ENCODE assay signal across 9 cellular contexts in the genomic region with DNA sequence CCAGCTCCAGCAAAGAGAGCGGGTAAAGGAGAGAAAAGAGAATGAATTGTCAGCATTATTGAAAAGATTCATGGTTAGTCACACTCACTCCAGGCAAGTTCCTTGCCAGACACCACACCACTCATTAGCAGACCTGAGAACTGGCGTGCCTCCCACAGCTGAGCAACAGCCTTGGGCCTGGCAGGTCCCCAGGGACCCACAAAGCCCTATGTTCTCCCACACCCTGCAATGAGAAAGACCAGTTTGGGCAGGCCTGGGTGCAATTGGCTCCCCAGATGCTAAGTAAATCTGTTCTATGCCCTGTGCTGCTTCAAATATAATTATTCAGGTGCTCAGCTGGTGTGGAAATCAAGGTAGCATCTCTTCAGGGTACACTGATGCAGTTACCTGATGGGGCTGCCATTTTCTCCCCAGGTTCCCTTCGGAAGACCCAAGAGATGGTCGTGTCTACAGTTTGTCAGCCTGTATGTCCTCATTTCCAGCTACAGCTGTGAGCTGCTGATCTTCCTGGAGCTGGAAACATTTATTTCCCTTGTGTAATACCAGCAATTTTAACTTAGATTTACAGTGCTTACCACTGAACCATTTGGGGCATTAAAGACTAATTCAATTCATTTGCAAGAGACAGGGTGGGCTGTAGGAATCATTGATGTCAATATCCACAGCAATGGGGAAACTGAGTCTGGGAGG.
DNase-seq lines count a peak whose midpoint lies in the region; ATAC-seq, FAIRE-seq and TF ChIP-seq lines count a peak whose summit lies in the region.
"Had no signal": no experiment of that assay in that cellular context is flagged by ENCODE, and none has a peak within 500 bp of the region (broad histone marks: within the 10 kb centered on the region; RNA-seq: fewer than 3 reads in every experiment).

No MANE protein-coding gene starts in this region.

- no peaks in the 10 kb centered on the region for H3F3A ChIP-seq in PC-3 (ENCODE audit: low read length, unreplicated experiment)

- TF ChIP-seq POLR2A in HepG2 (IDR thresholded peaks at IDR 0.05; ENCODE audit: insufficient read depth in 1 of 2, low read depth in 2 of 2, low read length in 2 of 2) (no peak), right lobe of liver (IDR thresholded peaks at IDR 0.05) (no peak)

- no peak overlapping the region for H3K9ac ChIP-seq in HepG2 (ENCODE audit: insufficient read depth, low read depth, low read length)
- H3K9ac ChIP-seq in PC-3 (ENCODE audit: low read length): no peak overlapping the region
- no peak overlapping the region for H3K9ac ChIP-seq in colonic mucosa (ENCODE audit: low read depth in 2 of 2, low read length in 2 of 2)

- peak overlapping the region; percentile 3 for H3K27ac ChIP-seq in HepG2 (ENCODE audit: extremely low read length, insufficient read depth, low read length)
- no peak overlapping the region for H3K27ac ChIP-seq in right lobe of liver
- H3K27ac ChIP-seq in PC-3 (ENCODE audit: low read length): no peak overlapping the region; the same call in 1 of the 2 replicates
- no peak overlapping the region for H3K27ac ChIP-seq in colonic mucosa

- ATAC-seq in HepG2: 0 out of 3 replicates have a peak, but pooled peaks have one; percentile 12
- ATAC-seq in right lobe of liver: no peak
- ATAC-seq in HG03025 (IDR thresholded peaks at IDR 0.05; ENCODE audit: low FRiP score, unreplicated experiment): peak; percentile 73
- peak; percentile 31 for ATAC-seq in PC-3
- ATAC-seq in stimulated activated effector memory CD8-positive, alpha-beta T cell treated with anti-CD3 and anti-CD28 coated beads, Interleukin-12 subunit alpha, Interleukin-12 subunit beta, amount 100 ng/mL, for 72 hours: peak; percentile 94

- H3K36me3 Mint-ChIP-seq in stimulated activated effector memory CD8-positive, alpha-beta T cell treated with anti-CD3 and anti-CD28 coated beads, Interleukin-12 subunit alpha, Interleukin-12 subunit beta, amount 100 ng/mL, for 72 hours: no peaks in the 10 kb centered on the region

- CTCF ChIA-PET in HepG2 (lab: Yijun Ruan, JAX; ENCODE audit: low intra/inter-chr PET ratio, low total read pairs) (no interaction called here), PC-3 (lab: Charles Lee) (no interaction called here)

- in situ Hi-C loops in HepG2 (cut with HindIII; ENCODE audit: extremely low pct_ligation_motif_present, low pct_unique_long_range_greater_than_20kb): no loop called here

- H4K20me1 ChIP-seq in HepG2 (ENCODE audit: insufficient read depth, low read length) (no peaks in the 10 kb centered on the region), PC-3 (ENCODE audit: low read length) (no peaks in the 10 kb centered on the region)

- peak overlapping the region; percentile 2 for H3K27ac Mint-ChIP-seq in stimulated activated effector memory CD8-positive, alpha-beta T cell treated with anti-CD3 and anti-CD28 coated beads, Interleukin-12 subunit alpha, Interleukin-12 subunit beta, amount 100 ng/mL, for 72 hours
- H3K27ac Mint-ChIP-seq: activated naive CD8-positive, alpha-beta T cell treated with anti-CD3 and anti-CD28 coated beads, Interleukin-2, amount 10 ng/mL, durations not matched to agents 7 days and 5 days had no signal

- no peaks in the 10 kb centered on the region for H3K9me3 Mint-ChIP-seq in stimulated activated effector memory CD8-positive, alpha-beta T cell treated with anti-CD3 and anti-CD28 coated beads, Interleukin-12 subunit alpha, Interleukin-12 subunit beta, amount 100 ng/mL, for 72 hours

- intact Hi-C loops in HepG2 (cut with micrococcal nuclease; ENCODE audit: unreplicated experiment): loop anchor here (5.0 kb wide), 1 partner anchor 118 kb away; no protein-coding TSS in a partner anchor
- intact Hi-C loops in right lobe of liver (cut with DNase I): no loop called here
- intact Hi-C loops in PC-3 (cut with micrococcal nuclease): no loop called here
- intact Hi-C loops in colonic mucosa (cut with DNase I): no loop called here

- H3K4me3 ChIP-seq in HepG2 (replicated peaks in 1 of 3; ENCODE audit: insufficient read depth in 1 of 3, low read depth in 2 of 3, low read length in 3 of 3) (no peak overlapping the region), right lobe of liver (no peak overlapping the region), PC-3 (ENCODE audit: low read length) (no peak overlapping the region), colonic mucosa (no peak overlapping the region)

- BruUV-seq in HepG2 (replicated peaks; lab: Mats Ljungman, UMichigan) (no TSS peak), PC-3 (replicated peaks; lab: Mats Ljungman, UMichigan) (no TSS peak)

- FAIRE-seq in HepG2 (lab: Jason Lieb, UNC): no peak

- H3K9me2 ChIP-seq in PC-3 (replicated peaks; ENCODE audit: low read length): no peaks in the 10 kb centered on the region

- H3K4me1 Mint-ChIP-seq in stimulated activated effector memory CD8-positive, alpha-beta T cell treated with anti-CD3 and anti-CD28 coated beads, Interleukin-12 subunit alpha, Interleukin-12 subunit beta, amount 100 ng/mL, for 72 hours: peaks cover 26% of the 10 kb centered on the region

- H3K4me2 ChIP-seq in HepG2 (ENCODE audit: low read depth, low read length) (peak overlapping the region; percentile 44; the same call in 1 of the 2 replicates), PC-3 (ENCODE audit: low read length) (no peak overlapping the region)

- TF ChIP-seq CTCF in HepG2 (CRISPR knock-in tag; IDR thresholded peaks at IDR 0.05) (no peak), right lobe of liver (IDR thresholded peaks at IDR 0.05) (no peak), PC-3 (conservative IDR thresholded peaks at IDR 0.05; ENCODE audit: low read depth, low read length) (no peak), colonic mucosa (IDR thresholded peaks at IDR 0.05) (no peak)

- H3K27me3 ChIP-seq in HepG2 (ENCODE audit: control insufficient read depth in 1 of 2, insufficient read depth in 2 of 2, low read length in 2 of 2) (no peaks in the 10 kb centered on the region; a peak in 1 of 5 replicates), right lobe of liver (no peaks in the 10 kb centered on the region), PC-3 (ENCODE audit: low read length) (no peaks in the 10 kb centered on the region), colonic mucosa (no peaks in the 10 kb centered on the region)

- H3K36me3 ChIP-seq in HepG2 (replicated peaks in 1 of 2; ENCODE audit: control insufficient read depth in 1 of 2, insufficient read depth in 2 of 2, low read length in 2 of 2) (no peaks in the 10 kb centered on the region), right lobe of liver (no peaks in the 10 kb centered on the region), PC-3 (ENCODE audit: low read depth, low read length) (no peaks in the 10 kb centered on the region), colonic mucosa (no peaks in the 10 kb centered on the region)

- peak overlapping the region; percentile 11 for H3K4me3 Mint-ChIP-seq in stimulated activated effector memory CD8-positive, alpha-beta T cell treated with anti-CD3 and anti-CD28 coated beads, Interleukin-12 subunit alpha, Interleukin-12 subunit beta, amount 100 ng/mL, for 72 hours
- H3K4me3 Mint-ChIP-seq: activated naive CD8-positive, alpha-beta T cell treated with anti-CD3 and anti-CD28 coated beads, Interleukin-2, amount 10 ng/mL, durations not matched to agents 7 days and 5 days had no signal

- no peaks in the 10 kb centered on the region for H3K79me2 ChIP-seq in HepG2 (ENCODE audit: insufficient read depth, low read length)
- no peaks in the 10 kb centered on the region for H3K79me2 ChIP-seq in PC-3 (ENCODE audit: low read length)

- TF ChIP-seq RAD21 in HepG2 (CRISPR knock-in tag; IDR thresholded peaks at IDR 0.05): no peak

- peaks cover 68% of the 10 kb centered on the region for H3K4me1 ChIP-seq in HepG2 (ENCODE audit: insufficient read depth, low read length)
- peaks cover 0 to 16% (median 6%) of the 10 kb centered on the region in 4 donors for H3K4me1 ChIP-seq in right lobe of liver
- H3K4me1 ChIP-seq in PC-3 (ENCODE audit: insufficient read depth, low read length): peaks cover 25% of the 10 kb centered on the region
- H3K4me1 ChIP-seq in colonic mucosa: no peaks in the 10 kb centered on the region

- no peaks in the 10 kb centered on the region for H3K9me3 ChIP-seq in HepG2 (ENCODE audit: low read length)
- no peaks in the 10 kb centered on the region for H3K9me3 ChIP-seq in right lobe of liver
- no peaks in the 10 kb centered on the region for H3K9me3 ChIP-seq in PC-3 (ENCODE audit: low read length)
- H3K9me3 ChIP-seq in colonic mucosa: no peaks in the 10 kb centered on the region

- POLR2A ChIA-PET in HepG2 (lab: Yijun Ruan, JAX): no interaction called here
- POLR2A ChIA-PET in PC-3 (lab: Charles Lee; ENCODE audit: unreplicated experiment): no interaction called here

- no peak for TF ChIP-seq EP300 in HepG2 (IDR thresholded peaks at IDR 0.05; ENCODE audit: low read depth in 2 of 2, low read length in 2 of 2)
- no peak for TF ChIP-seq EP300 in HepG2 (CRISPR knock-in tag; IDR thresholded peaks at IDR 0.05; ENCODE audit: borderline replicate concordance)

- WGBS in HepG2 (ENCODE audit: low lambda C conversion rate): 31% methylated on average over 2 of the region's 4 CpGs
- WGBS in right lobe of liver (ENCODE audit: insufficient coverage, low coverage, low lambda C conversion rate, missing lambda C conversion rate): 88% methylated on average over 3 of the region's 4 CpGs

- H2AFZ ChIP-seq in HepG2 (ENCODE audit: low read length): no peak overlapping the region
- H2AFZ ChIP-seq in PC-3 (ENCODE audit: low read length): no peak overlapping the region

- DNase-seq in HepG2 (ENCODE audit: low spot score) (no peak), right lobe of liver (no peak), PC-3 (peak; percentile 60), globus pallidus (ENCODE audit: low spot score) (peak; percentile 6), colonic mucosa (no peak), DMS114 treated with DMSO at 0.1 percent for 48 hours (lab: John Stamatoyannopoulos, UW; ENCODE audit: unreplicated experiment) (no peak)
- DNase-seq in stimulated activated effector memory CD8-positive, alpha-beta T cell treated with anti-CD3 and anti-CD28 coated beads, Interleukin-12 subunit alpha, Interleukin-12 subunit beta, amount 100 ng/mL, for 72 hours (ENCODE audit: low spot score in 2 of 2): peak in 1 of 2 donors; percentile 27
- DNase-seq: activated naive CD8-positive, alpha-beta T cell treated with anti-CD3 and anti-CD28 coated beads, Interleukin-2, amount 10 ng/mL, durations not matched to agents 7 days and 5 days had no signal

TF ChIP-seq in HepG2, 621 proteins besides CTCF, POLR2A, EP300 and RAD21:
- TF ChIP-seq ZNF546 (CRISPR knock-in tag; conservative IDR thresholded peaks at IDR 0.05) (0 out of 2 replicates have a peak, but pooled peaks have one; percentile 41), ZNF138 (CRISPR knock-in tag; IDR thresholded peaks at IDR 0.05; ENCODE audit: low read depth) (no peak)

Comparison
In these comparisons a context has a peak if more than half of its experiments do, and no peak if none do; other contexts are left out.
1. ATAC-seq: peak in HepG2 (single experiment), HG03025 (single experiment), PC-3 (single experiment) and stimulated activated effector memory CD8-positive, alpha-beta T cell treated with anti-CD3 and anti-CD28 coated beads, Interleukin-12 subunit alpha, Interleukin-12 subunit beta, amount 100 ng/mL, for 72 hours (single experiment); none in right lobe of liver (0 of 4).
2. DNase-seq: peak in PC-3 (single experiment) and globus pallidus (single experiment); none in HepG2 (single experiment), right lobe of liver (0 of 3), colonic mucosa (single experiment) and DMS114 treated with DMSO at 0.1 percent for 48 hours (single experiment).